Comparison of ENCODE assay signal across 31 cellular contexts in genomic region chr3:98223907-98224672, GRCh38. TPM values are rescaled to one million over a fixed set of nuclear protein-coding genes. Genes with fewer than 3 reads are reported as not detected.
"Had no signal": no experiment of that assay in that cellular context is flagged by ENCODE, and none has a peak within 500 bp of the region (broad histone marks: within the 10 kb centered on the region; RNA-seq: fewer than 3 reads in every experiment).

No MANE protein-coding gene starts in this region.

- H3K27ac Mint-ChIP-seq: IgD-negative memory B cell had no signal

- H3K36me3 Mint-ChIP-seq: IgD-negative memory B cell had no signal

- DNase-seq: Kasumi-1; MG63; NCI-H1092; NCI-H1105 treated with DMSO at 0.1 percent for 48 hours; NCI-H1417 treated with DMSO at 0.1 percent for 48 hours; NCI-H146; NCI-H1694 treated with DMSO at 0.1 percent for 48 hours; NCI-H1930; NCI-H2081; NCI-H2107; NCI-H2227 treated with DMSO at 0.1 percent for 48 hours; NCI-H446; NCI-H510A; NCI-H524 treated with DMSO at 0.1 percent for 48 hours; NCI-H69; NCI-H774; NK-92 treated with Interleukin-12 subunit alpha and Interleukin-12 subunit beta, amount 100 ng/mL, for 24 hours; PC-3; SHP77 treated with DMSO at 0.1 percent for 48 hours; SJCRH30; T-helper 1 cell had no signal

- ATAC-seq: K562, Panc1, PC-3, Right ventricle myocardium inferior, SK-N-SH treated with all-trans-retinoic acid at 6 μM for 48 hours had no signal

- H3K4me1 Mint-ChIP-seq: IgD-negative memory B cell had no signal

- FAIRE-seq: HTR-8/SVneo, K562 had no signal

- H3K9me3 Mint-ChIP-seq: IgD-negative memory B cell had no signal

- H3K4me3 ChIP-seq: K562, MG63, SJCRH30 had no signal

- H3K27me3 Mint-ChIP-seq: IgD-negative memory B cell had no signal

- H3K4me2 ChIP-seq: KMS-11 had no signal

- H3K9me3 ChIP-seq: MG63, SJCRH30 had no signal

- H3K4me1 ChIP-seq: SJCRH30 had no signal

- H3K36me3 ChIP-seq: MG63, SJCRH30 had no signal

- H3K4me3 Mint-ChIP-seq: IgD-negative memory B cell had no signal

- H3K9ac ChIP-seq: KMS-11 had no signal

- H3K27me3 ChIP-seq: MG63, SJCRH30 had no signal

- H3K27ac ChIP-seq: HL-60, KMS-11, SJCRH30 had no signal

RNA-seq across cellular contexts. Expression of gene OR5H6, which starts 40.0 kb away (rescaled TPM):
- total RNA-seq: K562, OCI-LY7, PC-3, Right ventricle myocardium inferior, RPMI7951, SJCRH30 had no signal
- polyA plus RNA-seq: IgD-negative memory B cell had no signal

RNA-seq across cellular contexts. Expression of gene OR5H15, which starts 57.6 kb away (rescaled TPM):
- total RNA-seq: K562, OCI-LY7, PC-3, Right ventricle myocardium inferior, RPMI7951, SJCRH30 had no signal
- polyA plus RNA-seq: IgD-negative memory B cell, K562 had no signal

RNA-seq across cellular contexts. Expression of gene OR5H2, which starts 58.2 kb away (rescaled TPM):
- total RNA-seq: K562, OCI-LY7, PC-3, Right ventricle myocardium inferior, RPMI7951, SJCRH30 had no signal
- polyA plus RNA-seq: IgD-negative memory B cell, K562 had no signal
